Comparison of ENCODE assay signal across 9 cellular contexts in the genomic region with DNA sequence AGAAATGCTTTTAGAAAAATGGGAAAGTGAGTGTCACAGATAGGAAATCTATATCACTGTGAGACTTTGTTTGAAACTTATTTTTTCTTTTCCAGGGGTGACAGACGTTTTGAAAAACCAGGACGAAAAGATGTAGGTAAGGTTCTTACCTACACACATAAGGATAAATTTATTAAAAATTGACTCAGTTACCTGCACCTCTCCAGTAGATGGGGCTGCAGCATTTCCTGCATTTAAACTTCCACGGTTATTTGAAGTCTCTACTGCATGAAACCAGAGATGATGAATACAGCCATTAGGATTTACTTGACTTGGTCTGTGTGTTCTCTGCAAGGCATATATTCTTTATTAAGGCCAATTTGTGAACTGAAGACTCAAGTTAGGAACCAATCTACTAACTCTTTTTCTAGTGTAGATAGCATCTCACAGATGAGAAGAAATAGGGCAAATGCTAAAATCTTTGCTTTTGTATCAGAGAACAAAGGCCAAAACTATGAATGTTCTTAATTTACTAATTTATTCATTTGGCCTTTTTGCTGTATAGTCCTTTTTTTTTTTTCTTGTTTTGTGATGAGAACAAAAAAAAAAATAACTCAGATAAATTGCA. TPM values are rescaled to one million over a fixed set of nuclear protein-coding genes. Genes with fewer than 3 reads are reported as not detected.
DNase-seq lines count a peak whose midpoint lies in the region; ATAC-seq and TF ChIP-seq lines count a peak whose summit lies in the region.
"Had no signal": no experiment of that assay in that cellular context is flagged by ENCODE, and none has a peak within 500 bp of the region (broad histone marks: within the 10 kb centered on the region; RNA-seq: fewer than 3 reads in every experiment).

No MANE protein-coding gene starts in this region.

- H3K4me3 ChIP-seq in right atrium auricular region: no peak overlapping the region

- no peak for DNase-seq in right atrium auricular region (ENCODE audit: low spot score)
- DNase-seq in Right ventricle myocardium superior: no peak
- DNase-seq in NCI-H1694 treated with DMSO at 0.1 percent for 48 hours (lab: John Stamatoyannopoulos, UW): peak; percentile 61
- DNase-seq in activated CD8-positive, alpha-beta T cell treated with anti-CD3 and anti-CD28 coated beads, Interleukin-2, amount 10 ng/mL, durations not matched to agents 7 days and 5 days: peak; percentile 59
- DNase-seq in glomerular visceral epithelial cell (ENCODE audit: extremely low spot score): peak; percentile 68
- peak; percentile 13 for DNase-seq in stimulated activated naive CD8-positive, alpha-beta T cell treated with anti-CD3 and anti-CD28 coated beads, Interleukin-15, Interleukin-2, amounts not matched to agents 100 U/mL and 50 U/mL, for 24 hours

- no peaks in the 10 kb centered on the region for H3K27me3 Mint-ChIP-seq in activated CD8-positive, alpha-beta T cell treated with anti-CD3 and anti-CD28 coated beads, Interleukin-2, amount 10 ng/mL, durations not matched to agents 7 days and 5 days (ENCODE audit: low read depth)

- H3K27me3 ChIP-seq in right atrium auricular region: no peaks in the 10 kb centered on the region

- no peaks in the 10 kb centered on the region for H3K4me1 ChIP-seq in right atrium auricular region

- peaks cover 39% of the 10 kb centered on the region for H3K36me3 Mint-ChIP-seq in activated CD8-positive, alpha-beta T cell treated with anti-CD3 and anti-CD28 coated beads, Interleukin-2, amount 10 ng/mL, durations not matched to agents 7 days and 5 days (ENCODE audit: low read depth)

- POLR2A ChIA-PET in activated CD8-positive, alpha-beta T cell treated with anti-CD3 and anti-CD28 coated beads, Interleukin-2, amount 10 ng/mL, durations not matched to agents 7 days and 5 days (lab: Charles Lee): no interaction called here

- no peaks in the 10 kb centered on the region for H3K9me3 ChIP-seq in right atrium auricular region

- H3K36me3 ChIP-seq in right atrium auricular region: peaks cover 37% of the 10 kb centered on the region

- peak; percentile 25 to 53 for TF ChIP-seq CTCF in right atrium auricular region (IDR thresholded peaks at IDR 0.05)

- ATAC-seq in Right ventricle myocardium superior (ENCODE audit: poor library complexity) (no peak), HG03039 (IDR thresholded peaks at IDR 0.05; ENCODE audit: unreplicated experiment) (no peak), GM21737 (IDR thresholded peaks at IDR 0.05; ENCODE audit: unreplicated experiment) (no peak)
- no peak for ATAC-seq in activated CD8-positive, alpha-beta T cell treated with anti-CD3 and anti-CD28 coated beads, Interleukin-2, amount 10 ng/mL, durations not matched to agents 7 days and 5 days
- no peak for ATAC-seq in stimulated activated naive CD8-positive, alpha-beta T cell treated with anti-CD3 and anti-CD28 coated beads, Interleukin-15, Interleukin-2, amounts not matched to agents 100 U/mL and 50 U/mL, for 24 hours

- no peak overlapping the region for H3K27ac Mint-ChIP-seq in activated CD8-positive, alpha-beta T cell treated with anti-CD3 and anti-CD28 coated beads, Interleukin-2, amount 10 ng/mL, durations not matched to agents 7 days and 5 days

- H3K27ac ChIP-seq in right atrium auricular region: no peak overlapping the region
- H3K27ac ChIP-seq: epithelial cell of prostate had no signal

- H3K4me1 Mint-ChIP-seq in activated CD8-positive, alpha-beta T cell treated with anti-CD3 and anti-CD28 coated beads, Interleukin-2, amount 10 ng/mL, durations not matched to agents 7 days and 5 days (ENCODE audit: low read depth): peaks cover 18% of the 10 kb centered on the region

- intact Hi-C loops in Right ventricle myocardium superior (cut with DNase I): no loop called here

- CTCF ChIA-PET in activated CD8-positive, alpha-beta T cell treated with anti-CD3 and anti-CD28 coated beads, Interleukin-2, amount 10 ng/mL, durations not matched to agents 7 days and 5 days (lab: Charles Lee): interaction anchor here (0.7 to 1.5 kb wide), 4 partner anchors 11 to 293 kb away, joined by 3 to 4 read pairs (median 3); no protein-coding TSS in a partner anchor

- H3K9me3 Mint-ChIP-seq in activated CD8-positive, alpha-beta T cell treated with anti-CD3 and anti-CD28 coated beads, Interleukin-2, amount 10 ng/mL, durations not matched to agents 7 days and 5 days (ENCODE audit: insufficient read depth): no peaks in the 10 kb centered on the region

- H3K4me3 Mint-ChIP-seq in activated CD8-positive, alpha-beta T cell treated with anti-CD3 and anti-CD28 coated beads, Interleukin-2, amount 10 ng/mL, durations not matched to agents 7 days and 5 days: no peak overlapping the region

RNA-seq across cellular contexts. Expression of gene KCNJ13, which starts 15.0 kb away (rescaled TPM):
- total RNA-seq in right atrium auricular region (not detected), Right ventricle myocardium superior (not detected)
- total RNA-seq in activated CD8-positive, alpha-beta T cell treated with anti-CD3 and anti-CD28 coated beads, Interleukin-2, amount 10 ng/mL, durations not matched to agents 7 days and 5 days: not detected

Comparison
In these comparisons a context has a peak if more than half of its experiments do, and no peak if none do; other contexts are left out.
1. DNase-seq: peak in NCI-H1694 treated with DMSO at 0.1 percent for 48 hours (single experiment), activated CD8-positive, alpha-beta T cell treated with anti-CD3 and anti-CD28 coated beads, Interleukin-2, amount 10 ng/mL, durations not matched to agents 7 days and 5 days (single experiment), glomerular visceral epithelial cell (single experiment) and stimulated activated naive CD8-positive, alpha-beta T cell treated with anti-CD3 and anti-CD28 coated beads, Interleukin-15, Interleukin-2, amounts not matched to agents 100 U/mL and 50 U/mL, for 24 hours (single experiment); none in right atrium auricular region (single experiment) and Right ventricle myocardium superior (single experiment).